ENCODE assay signal across 2 cellular contexts in genomic region chr5:17607461-17607860, GRCh38.
A peak's percentile ranks its signal among the peaks of the same experiment; 100 is the strongest.
TF ChIP-seq lines count a peak whose summit lies in the region.

No MANE protein-coding gene starts in this region.

TF ChIP-seq in HEK293, 187 proteins besides CTCF, POLR2A, EP300 and RAD21:
- peak; percentile 58; the same call in 1 of the 2 replicates for TF ChIP-seq ZNF146 (tag by site-specific recombination; IDR thresholded peaks at IDR 0.05)

TF ChIP-seq in K562, 482 proteins besides CTCF, POLR2A, EP300 and RAD21:
- TF ChIP-seq ZNF146 (CRISPR knock-in tag; IDR thresholded peaks at IDR 0.05; ENCODE audit: unreplicated experiment), result peak; percentile 61
